Comparison of ENCODE assay signal across 5 cellular contexts in the genomic region with DNA sequence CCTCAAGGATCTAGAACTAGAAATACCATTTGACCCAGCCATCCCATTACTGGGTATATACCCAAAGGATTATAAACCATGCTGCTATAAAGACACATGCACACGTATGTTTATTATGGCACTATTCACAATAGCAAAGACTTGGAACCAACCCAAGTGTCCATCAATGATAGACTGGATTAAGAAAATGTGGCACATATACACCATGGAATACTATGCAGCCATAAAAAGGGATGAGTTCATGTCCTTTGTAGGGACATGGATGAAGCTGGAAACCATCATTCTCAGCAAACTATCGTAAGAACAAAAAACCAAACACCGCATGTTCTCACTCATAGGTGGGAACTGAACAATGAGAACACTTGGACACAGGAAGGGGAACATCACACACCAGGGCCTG. TPM values are rescaled to one million over a fixed set of nuclear protein-coding genes. Genes with fewer than 3 reads are reported as not detected.
"Had no signal": no experiment of that assay in that cellular context is flagged by ENCODE, and none has a peak within 500 bp of the region (broad histone marks: within the 10 kb centered on the region; RNA-seq: fewer than 3 reads in every experiment).

No MANE protein-coding gene starts in this region.

RNA-seq across cellular contexts. Expression of a gene that starts 30.0 kb away (rescaled TPM):
- total RNA-seq: LHCN-M2, MCF 10A, Peyer's patch, Right ventricle myocardium superior, SJSA1 had no signal
